Comparison of ENCODE assay signal across 16 cellular contexts in genomic region chr5:118592678-118593328, GRCh38.
A peak's percentile ranks its signal among the peaks of the same experiment; 100 is the strongest.
DNase-seq lines count a peak whose midpoint lies in the region; ATAC-seq and TF ChIP-seq lines count a peak whose summit lies in the region.
"Had no signal": no experiment of that assay in that cellular context is flagged by ENCODE, and none has a peak within 500 bp of the region (broad histone marks: within the 10 kb centered on the region; RNA-seq: fewer than 3 reads in every experiment).

No MANE protein-coding gene starts in this region.

- ATAC-seq in GM19035 (IDR thresholded peaks at IDR 0.05; ENCODE audit: unreplicated experiment) = no peak
- ATAC-seq: activated CD8-positive, alpha-beta T cell treated with anti-CD3 and anti-CD28 coated beads, Interleukin-2, amount 10 ng/mL, durations not matched to agents 7 days and 5 days had no signal

- no peaks in the 10 kb centered on the region for H3K9me3 Mint-ChIP-seq in endothelial cell (ENCODE audit: unreplicated experiment)

- H3K27ac ChIP-seq in 22Rv1 = no peak overlapping the region
- H3K27ac ChIP-seq in RWPE1 = no peak overlapping the region
- H3K27ac ChIP-seq: BLaER1, SJCRH30, tibial nerve had no signal

- no peaks in the 10 kb centered on the region for H3K9me2 ChIP-seq in Loucy (replicated peaks; ENCODE audit: low read depth, low read length)

- peak; percentile 31; the same call in 1 of the 2 replicates for TF ChIP-seq CTCF in 22Rv1 (IDR thresholded peaks at IDR 0.05)
- TF ChIP-seq CTCF in Loucy (conservative IDR thresholded peaks at IDR 0.05; ENCODE audit: low read length) = peak; percentile 28
- peak; percentile 47 for TF ChIP-seq CTCF in endothelial cell (IDR thresholded peaks at IDR 0.05; ENCODE audit: unreplicated experiment)
- no peak for TF ChIP-seq CTCF in RWPE1 (conservative IDR thresholded peaks at IDR 0.05; ENCODE audit: low read depth)

- CTCF ChIA-PET in RWPE1 (lab: Yijun Ruan, JAX) = interaction anchor here (0.6 to 0.7 kb wide), 3 partner anchors 305 to 1025 kb away, joined by 3 to 4 read pairs (median 4); no protein-coding TSS in a partner anchor

- H3K4me1 ChIP-seq in Loucy (ENCODE audit: insufficient read depth, low read length, poor library complexity, severe bottlenecking) = no peaks in the 10 kb centered on the region

- no peaks in the 10 kb centered on the region for H4K20me1 ChIP-seq in Loucy (ENCODE audit: insufficient read depth, low read length, poor library complexity, severe bottlenecking)
- H4K20me1 ChIP-seq: BLaER1 had no signal

- H3K36me3 Mint-ChIP-seq in endothelial cell (ENCODE audit: low read depth, unreplicated experiment) = no peaks in the 10 kb centered on the region

- no peak overlapping the region for H2AFZ ChIP-seq in Loucy (ENCODE audit: low read length)

- H3F3A ChIP-seq in Loucy (ENCODE audit: low read depth) = no peaks in the 10 kb centered on the region

- no peaks in the 10 kb centered on the region for H3K36me3 ChIP-seq in Loucy (ENCODE audit: insufficient read depth, low read length)
- H3K36me3 ChIP-seq: BLaER1, SJCRH30, tibial nerve had no signal

- POLR2A ChIA-PET in RWPE1 (lab: Yijun Ruan, JAX; ENCODE audit: low non-redundant PET) = no interaction called here

- H3K27me3 ChIP-seq in Loucy (ENCODE audit: insufficient read depth, low read length, poor library complexity, severe bottlenecking) = no peaks in the 10 kb centered on the region
- H3K27me3 ChIP-seq: BLaER1, SJCRH30, tibial nerve had no signal

- H3K9ac ChIP-seq in Loucy (ENCODE audit: low read depth, low read length, poor library complexity, severe bottlenecking) = no peak overlapping the region
- H3K9ac ChIP-seq: BLaER1 had no signal

- no peaks in the 10 kb centered on the region for H3K4me1 Mint-ChIP-seq in endothelial cell (ENCODE audit: unreplicated experiment)

- peaks cover 3% of the 10 kb centered on the region for H3K27me3 Mint-ChIP-seq in endothelial cell (ENCODE audit: unreplicated experiment)

- H3K9me3 ChIP-seq in Loucy (ENCODE audit: insufficient read depth, low read depth, low read length) = no peaks in the 10 kb centered on the region
- H3K9me3 ChIP-seq: BLaER1, SJCRH30, tibial nerve had no signal

- H3K4me3 ChIP-seq in Loucy (ENCODE audit: low read length, poor library complexity, severe bottlenecking) = no peak overlapping the region
- H3K4me3 ChIP-seq: BLaER1, SJCRH30, tibial nerve had no signal

- H3K79me2 ChIP-seq in Loucy (ENCODE audit: insufficient read depth, low read length) = no peaks in the 10 kb centered on the region

- no peak overlapping the region for H3K27ac Mint-ChIP-seq in endothelial cell (ENCODE audit: unreplicated experiment)
- H3K27ac Mint-ChIP-seq: activated CD8-positive, alpha-beta T cell treated with anti-CD3 and anti-CD28 coated beads, Interleukin-2, amount 10 ng/mL, durations not matched to agents 7 days and 5 days had no signal

- DNase-seq in ELR (ENCODE audit: low read depth) = peak; percentile 1
- DNase-seq in endothelial cell (ENCODE audit: low spot score) = no peak
- no peak for DNase-seq in T-helper 9 cell
- DNase-seq in NOMO-1 (lab: John Stamatoyannopoulos, UW; ENCODE audit: unreplicated experiment in 2 of 2) = no peak
- no peak for DNase-seq in RWPE1 (ENCODE audit: low spot score)
- DNase-seq: activated CD8-positive, alpha-beta T cell treated with anti-CD3 and anti-CD28 coated beads, Interleukin-2, amount 10 ng/mL, durations not matched to agents 7 days and 5 days; activated gamma-delta T cell; effector CD4-positive, alpha-beta T cell; EL; NCI-H1105; SJCRH30 had no signal

- no peak overlapping the region for H3K4me3 Mint-ChIP-seq in endothelial cell (ENCODE audit: unreplicated experiment)
- H3K4me3 Mint-ChIP-seq: activated CD8-positive, alpha-beta T cell treated with anti-CD3 and anti-CD28 coated beads, Interleukin-2, amount 10 ng/mL, durations not matched to agents 7 days and 5 days had no signal

- H3K4me2 ChIP-seq in Loucy (ENCODE audit: low read depth, low read length, poor library complexity, severe bottlenecking) = no peak overlapping the region
- H3K4me2 ChIP-seq: BLaER1 had no signal
